In the genomic region with DNA sequence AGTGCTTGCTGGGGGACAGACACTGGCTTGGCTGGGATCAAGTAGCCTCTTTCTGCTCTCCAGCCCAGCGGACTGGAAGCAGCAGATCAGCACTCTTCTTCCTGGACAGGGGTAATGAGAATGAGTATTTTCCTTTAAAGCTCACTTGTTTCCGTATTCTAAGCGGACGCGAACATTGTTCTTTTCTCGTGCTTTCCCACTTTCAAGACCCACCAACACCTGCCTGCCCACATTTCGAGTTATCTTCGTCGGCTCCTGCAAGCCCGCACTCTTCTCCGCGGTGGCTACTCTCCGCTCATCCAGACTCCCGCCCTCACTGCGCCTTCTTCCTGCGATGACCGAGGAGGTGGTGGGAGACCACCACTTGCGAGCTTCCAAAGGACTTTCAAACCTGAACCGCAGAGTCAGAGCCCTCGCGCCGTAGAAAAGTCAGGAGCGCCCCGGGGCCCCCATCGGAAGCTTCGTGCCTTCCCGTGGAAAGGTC, we compare ENCODE assay signal across 8 cellular contexts. TPM values are rescaled to one million over a fixed set of nuclear protein-coding genes. Genes with fewer than 3 reads are reported as not detected.
A peak's percentile ranks its signal among the peaks of the same experiment; 100 is the strongest.
DNase-seq lines count a peak whose midpoint lies in the region; ATAC-seq, FAIRE-seq and TF ChIP-seq lines count a peak whose summit lies in the region.

No MANE protein-coding gene starts in this region.

- H4K20me1 ChIP-seq in H9 (ENCODE audit: control insufficient read depth, insufficient read depth, insufficient read length) (no peaks in the 10 kb centered on the region), K562 (replicated peaks; ENCODE audit: control insufficient read depth, insufficient read depth, low read length) (peaks cover 5% of the 10 kb centered on the region; the same call in 1 of the 2 replicates)

- peak overlapping the region in 1 of 3 experiments; percentile 35; a peak in 1 of 7 replicates for H3K27ac Mint-ChIP-seq in H9

- no peak overlapping the region for H2AK5ac ChIP-seq in H9 (ENCODE audit: insufficient read length, low read length)

- H4K5ac ChIP-seq in H9 (ENCODE audit: insufficient read length, low read depth, low read length) = no peak overlapping the region

- no peak for TF ChIP-seq POLR2A in K562 (conservative IDR thresholded peaks at IDR 0.05)

- H3K4me1 Mint-ChIP-seq in H9 = peaks cover 27 to 30% of the 10 kb centered on the region in 2 experiments

- no peak overlapping the region for H2BK120ac ChIP-seq in H9 (ENCODE audit: low read depth, low read length, poor library complexity, severe bottlenecking)

- intact Hi-C loops in K562 (cut with micrococcal nuclease) = no loop called here

- FAIRE-seq in K562 (lab: Jason Lieb, UNC) = peak; percentile 58

- no peak overlapping the region for H4K91ac ChIP-seq in H9 (ENCODE audit: insufficient read length, low read depth, low read length)

- H3K56ac ChIP-seq in H9 (ENCODE audit: insufficient read length, low read depth, low read length) = no peak overlapping the region

- peak overlapping the region; percentile 86 to 96 for H3K4me3 Mint-ChIP-seq in H9

- DNase-seq in AML-193 (lab: John Stamatoyannopoulos, UW) (peak; percentile 74 to 78), H9 (peak; percentile 54), K562 (ENCODE audit: extremely low read depth in 1 of 4, low spot score in 3 of 4) (peak in 3 of 4 experiments; percentile 13 to 29 (median 21))

- peaks cover 0 to 1% (median 0%) of the 10 kb centered on the region in 3 experiments; a peak in 2 of 7 replicates for H3K36me3 Mint-ChIP-seq in H9 (ENCODE audit: insufficient read depth in 1 of 3, low read depth in 3 of 3)

- BruUV-seq in K562 (replicated peaks; lab: Mats Ljungman, UMichigan) = TSS peak; percentile 87

- no peak overlapping the region for H2BK12ac ChIP-seq in H9 (ENCODE audit: insufficient read length, low read depth, low read length)

- no peak overlapping the region for H3K9ac ChIP-seq in H9 (ENCODE audit: extremely low read depth, insufficient read length, low read length)
- peak overlapping the region; percentile 61 to 87 for H3K9ac ChIP-seq in K562 (ENCODE audit: insufficient read depth in 1 of 2, low read depth in 2 of 2, low read length in 2 of 2)
- H3K9ac ChIP-seq in rectal smooth muscle tissue (ENCODE audit: low read length) = peak overlapping the region; percentile 82

- H3K4me2 ChIP-seq in H9 (ENCODE audit: insufficient read depth, insufficient read length, low read length) (peak overlapping the region; percentile 77), K562 (ENCODE audit: insufficient read depth, low read length) (peak overlapping the region; percentile 76)

- no peaks in the 10 kb centered on the region for H3K79me1 ChIP-seq in H9 (ENCODE audit: insufficient read depth, low read depth, low read length, poor library complexity, severe bottlenecking)

- H3K27me3 ChIP-seq in H9 (ENCODE audit: insufficient read depth, low read length) = peaks cover 10% of the 10 kb centered on the region; the same call in 1 of the 2 replicates
- H3K27me3 ChIP-seq in K562 (ENCODE audit: control insufficient read depth in 2 of 2, insufficient read depth in 2 of 2, low read length in 2 of 2) = peaks cover 16 to 18% of the 10 kb centered on the region in 2 experiments; a peak in 4 of 5 replicates
- H3K27me3 ChIP-seq in rectal smooth muscle tissue (ENCODE audit: control insufficient read depth, insufficient read depth, low read length) = no peaks in the 10 kb centered on the region

- TF ChIP-seq CTCF in H9 (conservative IDR thresholded peaks at IDR 0.05) = no peak
- TF ChIP-seq CTCF in K562 (IDR thresholded peaks at IDR 0.05 in 2 of 3, conservative IDR thresholded peaks at IDR 0.05 in 1 of 3; ENCODE audit: insufficient read depth in 2 of 3, low read depth in 1 of 3, low read length in 3 of 3) = no peak

- peaks cover 0 to 4% of the 10 kb centered on the region in 2 experiments; a peak in 3 of 5 replicates for H3K9me3 Mint-ChIP-seq in H9

- H3K79me2 ChIP-seq in H9 (ENCODE audit: insufficient read depth, low read length) (no peaks in the 10 kb centered on the region), K562 (ENCODE audit: control insufficient read depth, insufficient read depth, low read length) (no peaks in the 10 kb centered on the region)

- no peak overlapping the region for H3K14ac ChIP-seq in H9 (ENCODE audit: insufficient read depth, low read length)

- CTCF ChIA-PET in K562 (lab: Yijun Ruan, JAX; ENCODE audit: low intra/inter-chr PET ratio) = no interaction called here

- no peak overlapping the region for H3K23ac ChIP-seq in H9 (ENCODE audit: insufficient read length, low read depth, low read length)

- no peaks in the 10 kb centered on the region for H3K4me1 ChIP-seq in H9 (ENCODE audit: insufficient read depth, low read length)
- H3K4me1 ChIP-seq in K562 (replicated peaks in 1 of 2; ENCODE audit: control insufficient read depth in 2 of 2, insufficient read depth in 2 of 2, low read length in 2 of 2) = peaks cover 0 to 24% of the 10 kb centered on the region in 2 experiments; a peak in 3 of 5 replicates
- peaks cover 5% of the 10 kb centered on the region for H3K4me1 ChIP-seq in rectal smooth muscle tissue (ENCODE audit: control insufficient read depth, insufficient read depth, low read length)

- H3K4me3 ChIP-seq in K562 (peak overlapping the region; percentile 45), iPS-11a (ENCODE audit: low read depth, low read length) (peak overlapping the region; percentile 70), rectal smooth muscle tissue (ENCODE audit: low read length) (peak overlapping the region; percentile 83)

- no CpG with 5 or more reads among the region's 27 CpGs for WGBS in H9 (ENCODE audit: extremely low coverage, insufficient read length, low lambda C conversion rate)
- 19% methylated on average over 27 of the region's 27 CpGs for WGBS in K562 (ENCODE audit: insufficient coverage, low coverage, missing lambda C conversion rate)

- H4K8ac ChIP-seq in H9 (replicated peaks; ENCODE audit: insufficient read length, low read depth, low read length) = no peak overlapping the region

- no peak overlapping the region for H3T11ph ChIP-seq in H9 (ENCODE audit: low read length)

- TF ChIP-seq EP300 in K562 (IDR thresholded peaks at IDR 0.05; ENCODE audit: low read length) = no peak

- H2BK20ac ChIP-seq in H9 (ENCODE audit: low read depth, low read length, poor library complexity, severe bottlenecking) = no peak overlapping the region

- H3K4ac ChIP-seq in H9 (ENCODE audit: low read depth, low read length) = no peak overlapping the region

- no peak overlapping the region for H2BK5ac ChIP-seq in H9 (ENCODE audit: insufficient read length, low read length)

- H3K36me3 ChIP-seq in K562 (ENCODE audit: control insufficient read depth, insufficient read depth, low read length) (no peaks in the 10 kb centered on the region), rectal smooth muscle tissue (ENCODE audit: control insufficient read depth, insufficient read depth, low read length) (no peaks in the 10 kb centered on the region)

- H3K18ac ChIP-seq in H9 (ENCODE audit: insufficient read length, low read depth, low read length) = no peak overlapping the region

- TF ChIP-seq RAD21 in K562 (CRISPR knock-in tag; conservative IDR thresholded peaks at IDR 0.05 in 1 of 2, IDR thresholded peaks at IDR 0.05 in 1 of 2) = no peak

- POLR2A ChIA-PET in K562 (lab: Yijun Ruan, JAX) = interaction anchor here (0.7 to 1.7 kb wide), 2 partner anchors 17 to 1093 kb away, joined by 3 read pairs; no protein-coding TSS in a partner anchor

- in situ Hi-C loops in K562 (cut with MboI) = no loop called here

- H2BK15ac ChIP-seq in H9 (ENCODE audit: low read depth, low read length) = no peak overlapping the region

- ATAC-seq in K562 (peak; percentile 15), GM21360 (IDR thresholded peaks at IDR 0.05; ENCODE audit: unreplicated experiment) (no peak), GM18861 (IDR thresholded peaks at IDR 0.05; ENCODE audit: unreplicated experiment) (no peak)

- H3K27ac ChIP-seq in H9 (ENCODE audit: insufficient read length, low read depth, low read length) = no peak overlapping the region
- H3K27ac ChIP-seq in K562 (ENCODE audit: extremely low read depth, low read depth, low read length) = no peak overlapping the region
- H3K27ac ChIP-seq in rectal smooth muscle tissue (ENCODE audit: low read depth, low read length) = peak overlapping the region; percentile 94

- H3K23me2 ChIP-seq in H9 (ENCODE audit: insufficient read length, low read depth, low read length, poor library complexity, severe bottlenecking) = peaks cover 23% of the 10 kb centered on the region

- no peaks in the 10 kb centered on the region for H3K9me1 ChIP-seq in K562 (ENCODE audit: control insufficient read depth, insufficient read depth, low read length)

- H2AFZ ChIP-seq in H9 (ENCODE audit: low read length) (no peak overlapping the region), K562 (ENCODE audit: low read depth, low read length) (peak overlapping the region; percentile 88)

- H3K9me3 ChIP-seq in H9 (ENCODE audit: control insufficient read depth, low read depth, low read length) (no peaks in the 10 kb centered on the region), K562 (replicated peaks; ENCODE audit: control insufficient read depth, insufficient read depth, low read depth, low read length) (no peaks in the 10 kb centered on the region)

- peaks cover 57% of the 10 kb centered on the region for H3K27me3 Mint-ChIP-seq in H9 (ENCODE audit: low read depth)

TF ChIP-seq in PFSK-1, 5 proteins besides CTCF, POLR2A, EP300 and RAD21 (continues in another document):
- no peak for TF ChIP-seq TAF1 (IDR thresholded peaks at IDR 0.05; ENCODE audit: borderline replicate concordance, insufficient read depth, low read length)

TF ChIP-seq in K562, 482 proteins besides CTCF, POLR2A, EP300 and RAD21 (continues in another document):
- TF ChIP-seq ZBTB1 (CRISPR knock-in tag; IDR thresholded peaks at IDR 0.05; ENCODE audit: borderline replicate concordance, low read depth) = 0 out of 2 replicates have a peak, but pooled peaks have one; percentile 12

RNA-seq across cellular contexts. Expression of gene PPM1L, which starts 1.6 kb away (rescaled TPM):
- total RNA-seq in H9 (2021) (7.3 and 7.9 TPM in 2 replicates), K562 (2014; rRNA removed) (0.41 TPM in 2 replicates), K562 (2014; rRNA removed; fragmentation: Illumina TruSeq; extraction: Trizol) (0.19 and 0.22 TPM in 2 replicates), K562 (2015; rRNA removed; fragmentation: Illumina TruSeq; extraction: Trizol) (0.11 and 0.14 TPM in 2 replicates), K562 (2021) (0.31 and 0.38 TPM in 2 replicates)
- 0.40 TPM for polyA plus RNA-seq in PFSK-1 (2012; ENCODE audit: insufficient read length, low read depth)
- 0.44 and 1.1 TPM in 2 replicates for total RNA-seq in K562 (2011; cell fraction: chromatin; rRNA removed; ENCODE audit: low replicate concordance)
- 0.53 and 0.83 TPM in 2 replicates for total RNA-seq in K562 (2011; cell fraction: nucleolus; rRNA removed)
- total RNA-seq in K562 (2011; cell fraction: nucleoplasm; rRNA removed) = 0.88 and 1.1 TPM in 2 replicates
- polyA plus RNA-seq in K562 (2011; rRNA removed) (0.09 and 0.14 TPM in 2 replicates), K562 (2014; fragmentation: Illumina TruSeq; extraction: Trizol) (0.08 and 0.12 TPM in 2 replicates), K562 (2014; fragmentation: Nextera tagmentation; extraction: Ambion mirVana) (under 1 TPM; 0.01 TPM), K562 (2014; rRNA removed) (0.34 TPM in 2 replicates)
- 0.01 and 0.16 TPM in 2 replicates for polyA plus RNA-seq in K562 (2011; cell fraction: cytosol; rRNA removed)
- 0.17 and 0.28 TPM in 2 replicates for polyA plus RNA-seq in K562 (2011; cell fraction: nucleus; rRNA removed)
- 0.10 and 0.11 TPM in 2 replicates for polyA plus RNA-seq in K562 (2012)
- 0.27 and 0.49 TPM in 2 replicates for polyA minus RNA-seq in K562 (2011; rRNA and poly(A)+ RNA removed)
- polyA minus RNA-seq in K562 (2011; cell fraction: cytosol; rRNA and poly(A)+ RNA removed) = 0.18 and 0.76 TPM in 2 replicates
- 0.22 and 0.67 TPM in 2 replicates for polyA minus RNA-seq in K562 (2011; cell fraction: nucleus; rRNA and poly(A)+ RNA removed)

Comparison
In these comparisons a context has a peak if more than half of its experiments do, and no peak if none do; other contexts are left out.
1. DNase-seq: peak in every context shown above with its lines; median percentile 76 in AML-193; 54 in H9; 21 in K562.